ENCODE assay signal across 27 cellular contexts in genomic region chr5:3481175-3481574, GRCh38.
"Had no signal": no experiment of that assay in that cellular context is flagged by ENCODE, and none has a peak within 500 bp of the region (broad histone marks: within the 10 kb centered on the region; RNA-seq: fewer than 3 reads in every experiment).

No MANE protein-coding gene starts in this region.

- H3K9me3 ChIP-seq: lower lobe of right lung, pancreas, right atrium auricular region, right lobe of liver, tibial nerve, vagina had no signal

- H3K4me1 Mint-ChIP-seq: mesothelial cell of epicardium; naive B cell; natural killer cell; nephron progenitor cell; stimulated activated memory B cell treated with anti-CD40 and anti-IgM and Interleukin-4, amounts not matched to agents 10 μg/mL and 1 μg/mL and 100 μg/mL, for 72 hours; stimulated activated naive CD8-positive, alpha-beta T cell treated with anti-CD3 and anti-CD28 coated beads, Interleukin-15, amount 100 ng/mL, for 72 hours had no signal

- H3K36me3 ChIP-seq: lower lobe of right lung, pancreas, right atrium auricular region, right lobe of liver, tibial nerve, vagina had no signal

- H3K27me3 Mint-ChIP-seq: naive B cell; stimulated activated memory B cell treated with anti-CD40 and anti-IgM and Interleukin-4, amounts not matched to agents 10 μg/mL and 1 μg/mL and 100 μg/mL, for 72 hours; stimulated activated naive CD8-positive, alpha-beta T cell treated with anti-CD3 and anti-CD28 coated beads, Interleukin-15, amount 100 ng/mL, for 72 hours had no signal

- H3K27ac ChIP-seq: lower lobe of right lung, pancreas, right atrium auricular region, right lobe of liver, tibial nerve, vagina had no signal

- H3K4me3 ChIP-seq: lower lobe of right lung, pancreas, right atrium auricular region, right lobe of liver, smooth muscle cell, tibial nerve, vagina had no signal

- H3K4me2 ChIP-seq: smooth muscle cell had no signal

- H3K36me3 Mint-ChIP-seq: mesothelial cell of epicardium; naive B cell; natural killer cell; stimulated activated memory B cell treated with anti-CD40 and anti-IgM and Interleukin-4, amounts not matched to agents 10 μg/mL and 1 μg/mL and 100 μg/mL, for 72 hours; type B pancreatic cell had no signal

- H3K4me1 ChIP-seq: lower lobe of right lung, pancreas, right atrium auricular region, right lobe of liver, tibial nerve, vagina had no signal

- ATAC-seq: left cardiac atrium; left lobe of liver; lower lobe of right lung; natural killer cell; pancreas; right lobe of liver; stimulated activated memory B cell treated with anti-CD40 and anti-IgM and Interleukin-4, amounts not matched to agents 10 μg/mL and 1 μg/mL and 100 μg/mL, for 72 hours; stimulated activated naive CD8-positive, alpha-beta T cell treated with anti-CD3 and anti-CD28 coated beads, Interleukin-15, amount 100 ng/mL, for 72 hours had no signal

- H3K4me3 Mint-ChIP-seq: mesothelial cell of epicardium; naive B cell; natural killer cell; nephron progenitor cell; stimulated activated memory B cell treated with anti-CD40 and anti-IgM and Interleukin-4, amounts not matched to agents 10 μg/mL and 1 μg/mL and 100 μg/mL, for 72 hours; stimulated activated naive CD8-positive, alpha-beta T cell treated with anti-CD3 and anti-CD28 coated beads, Interleukin-15, amount 100 ng/mL, for 72 hours; type B pancreatic cell had no signal

- DNase-seq: hippocampal formation; kidney glomerular epithelial cell; left cardiac atrium; lower lobe of right lung; mammary epithelial cell; mesenchymal stem cell; naive B cell; natural killer cell; nephron progenitor cell; nucleus accumbens; pancreas; right lobe of liver; stimulated activated CD4-positive, alpha-beta T cell treated with anti-CD3 and anti-CD28 coated beads, Interleukin-1b, Interleukin-23, amount 100 ng/mL, for 48 hours; stimulated activated CD4-positive, alpha-beta T cell treated with anti-CD3 and anti-CD28 coated beads, Interleukin-2, amount 100 ng/mL, for 48 hours; stimulated activated CD4-positive, alpha-beta T cell treated with anti-CD3 and anti-CD28 coated beads, Interleukin-4, amount 100 ng/mL, for 4 hours; stimulated activated CD8-positive, alpha-beta memory T cell treated with anti-CD3 and anti-CD28 coated beads, Interleukin-4, amount 100 ng/mL, for 48 hours; stimulated activated naive CD4-positive, alpha-beta T cell treated with Interleukin-2 at 50 U/mL for 16 hours; stimulated activated naive CD8-positive, alpha-beta T cell treated with anti-CD3 and anti-CD28 coated beads, Interleukin-15, amount 100 ng/mL, for 72 hours; substantia nigra had no signal

- H3K27ac Mint-ChIP-seq: mesothelial cell of epicardium; naive B cell; natural killer cell; nephron progenitor cell; stimulated activated memory B cell treated with anti-CD40 and anti-IgM and Interleukin-4, amounts not matched to agents 10 μg/mL and 1 μg/mL and 100 μg/mL, for 72 hours; stimulated activated naive CD8-positive, alpha-beta T cell treated with anti-CD3 and anti-CD28 coated beads, Interleukin-15, amount 100 ng/mL, for 72 hours; type B pancreatic cell had no signal

- H3K9me3 Mint-ChIP-seq: mesothelial cell of epicardium, nephron progenitor cell, type B pancreatic cell had no signal

- H3K27me3 ChIP-seq: pancreas, right atrium auricular region, right lobe of liver, tibial nerve, vagina had no signal
